In the genomic region with DNA sequence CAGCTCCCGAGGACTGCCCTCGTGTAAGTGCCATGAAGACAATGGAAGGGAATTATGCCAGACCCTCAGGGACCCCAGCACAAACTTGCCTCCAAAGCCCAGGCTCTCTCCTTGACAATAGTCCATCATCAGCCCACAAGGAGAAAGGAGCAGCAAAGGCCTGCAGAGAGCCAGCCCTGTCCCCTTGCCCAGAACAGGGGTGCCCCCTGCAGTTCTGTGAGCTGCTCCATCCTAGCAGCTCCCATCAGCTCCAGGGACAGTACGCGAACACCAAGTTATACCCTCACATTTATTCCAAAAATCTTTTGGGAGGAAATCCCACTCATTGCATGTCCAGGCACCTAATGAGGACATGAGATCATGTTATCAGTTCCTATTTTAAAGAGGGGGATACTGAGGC, we compare ENCODE assay signal across 1 cellular context.
TF ChIP-seq lines count a peak whose summit lies in the region.

No MANE protein-coding gene starts in this region.

TF ChIP-seq in WTC11, 78 proteins besides CTCF, POLR2A, EP300 and RAD21 (continued from another document):
- TF ChIP-seq ZNF317 (CRISPR knock-in tag; IDR thresholded peaks at IDR 0.05; ENCODE audit: borderline replicate concordance, low read depth) = no peak
